In genomic region chr4:150069361-150069760, GRCh38 we compare ENCODE assay signal across 28 cellular contexts. TPM values are rescaled to one million over a fixed set of nuclear protein-coding genes. Genes with fewer than 3 reads are reported as not detected.
"Had no signal": no experiment of that assay in that cellular context is flagged by ENCODE, and none has a peak within 500 bp of the region (broad histone marks: within the 10 kb centered on the region; RNA-seq: fewer than 3 reads in every experiment).

No MANE protein-coding gene starts in this region.

- H3K27ac ChIP-seq: adrenal gland, body of pancreas, esophagus muscularis mucosa, foreskin keratinocyte, gastrocnemius medialis, heart left ventricle, VCaP had no signal

- H3K36me3 ChIP-seq: adrenal gland, esophagus muscularis mucosa, gastrocnemius medialis, heart left ventricle had no signal

- H3K27me3 ChIP-seq: adrenal gland, body of pancreas, esophagus muscularis mucosa, gastrocnemius medialis, heart left ventricle had no signal

- ATAC-seq: activated T-cell treated with anti-CD3 and anti-CD28 coated beads, Interleukin-2, amount 50 U/mL, for 4 hours; activated T-helper 17 cell treated with anti-CD3 and anti-CD28 coated beads, Interleukin-2, amount 50 U/mL, for 72 hours; body of pancreas; foreskin keratinocyte; gastrocnemius medialis; heart left ventricle; T-helper 17 cell; WTC11 had no signal

- DNase-seq: activated CD4-positive, alpha-beta memory T cell treated with anti-CD3 and anti-CD28 coated beads, Interleukin-2, amount 10 ng/mL, durations not matched to agents 7 days and 5 days; activated CD4-positive, alpha-beta T cell treated with anti-CD3 and anti-CD28 coated beads for 1 hour; activated CD4-positive, alpha-beta T cell treated with anti-CD3 and anti-CD28 coated beads for 4 hours; activated CD4-positive, alpha-beta T cell treated with anti-CD3 and anti-CD28 coated beads, Interleukin-2, amount 10 ng/mL, durations not matched to agents 7 days and 5 days; activated CD4-positive, alpha-beta T cell treated with anti-CD3 and anti-CD28 coated beads, Interleukin-2, amount 50 U/mL, for 4 hours; activated effector memory CD4-positive, alpha-beta T cell treated with Interleukin-2 at 50 U/mL for 16 hours; activated gamma-delta T cell treated with Interleukin-2 at 50 U/mL for 16 hours; activated naive CD4-positive, alpha-beta T cell treated with anti-CD3 and anti-CD28 coated beads, Interleukin-2, amount 50 U/mL, for 16 hours; activated naive CD4-positive, alpha-beta T cell treated with Interleukin-2 at 50 U/mL for 16 hours; activated T-cell treated with anti-CD3 and anti-CD28 coated beads, Interleukin-2, amount 50 U/mL, for 4 hours; adrenal gland; amygdala; aorta; body of pancreas; caudate nucleus; effector CD8-positive, alpha-beta T cell; foreskin keratinocyte; gastrocnemius medialis; glutamatergic neuron; heart left ventricle; hypothalamus; T-helper 1 cell; T-helper 17 cell; T1000 had no signal

- H3K4me1 ChIP-seq: adrenal gland, body of pancreas, foreskin keratinocyte, gastrocnemius medialis had no signal

- H3K9me3 ChIP-seq: adrenal gland, body of pancreas, esophagus muscularis mucosa, gastrocnemius medialis, heart left ventricle had no signal

- H3K4me3 ChIP-seq: adrenal gland, body of pancreas, esophagus muscularis mucosa, gastrocnemius medialis, heart left ventricle had no signal

RNA-seq across cellular contexts. Expression of gene DCLK2, which starts 8.9 kb away (rescaled TPM):
- total RNA-seq: activated CD4-positive, alpha-beta T cell treated with anti-CD3 and anti-CD28 coated beads, Interleukin-2, amount 10 ng/mL, durations not matched to agents 7 days and 5 days; T-helper 17 cell had no signal
- polyA plus RNA-seq: foreskin keratinocyte had no signal
